Comparison of ENCODE assay signal across 8 cellular contexts in the genomic region with DNA sequence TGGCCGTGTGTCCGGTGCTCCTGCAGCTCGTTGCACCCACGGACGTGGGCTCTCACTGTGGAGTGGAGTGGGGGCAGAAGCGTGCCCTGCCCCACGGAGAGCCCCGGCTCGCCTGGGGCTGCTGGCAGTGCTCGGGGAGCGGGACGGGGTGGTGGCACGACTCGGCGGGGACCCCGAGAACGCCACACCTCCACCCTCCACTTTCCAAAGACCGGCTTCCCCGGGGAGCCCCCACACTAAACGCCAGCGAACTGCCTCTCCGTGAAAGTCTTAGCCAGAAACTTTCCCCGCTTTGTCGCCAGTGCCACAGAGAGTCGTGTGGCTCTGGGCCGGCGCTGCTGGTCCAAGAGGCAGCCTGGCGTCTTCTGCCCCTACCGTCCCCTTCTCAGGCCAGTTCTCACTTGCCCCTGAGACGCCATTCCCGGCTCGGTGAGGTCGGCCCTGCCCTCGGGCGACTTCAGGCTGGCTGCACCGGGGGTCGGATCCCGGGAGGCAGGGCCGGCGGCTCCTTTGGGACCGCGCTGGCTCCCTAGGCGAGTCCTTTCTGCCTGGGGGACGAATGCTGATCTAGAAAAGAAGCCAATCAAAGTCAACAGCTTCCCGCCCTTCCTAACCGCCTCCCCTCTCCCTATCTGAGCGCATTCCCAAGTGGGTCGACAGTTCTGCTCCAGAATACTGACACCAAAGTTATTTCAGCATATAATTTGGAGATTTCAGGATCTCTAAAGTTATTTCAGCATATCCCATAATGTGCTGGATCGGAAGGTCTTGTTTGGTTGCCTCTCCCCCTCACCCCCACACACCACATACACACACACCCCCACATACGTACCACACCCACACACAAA. TPM values are rescaled to one million over a fixed set of nuclear protein-coding genes. Genes with fewer than 3 reads are reported as not detected.
DNase-seq lines count a peak whose midpoint lies in the region; ATAC-seq lines count a peak whose summit lies in the region.

No MANE protein-coding gene starts in this region.

- peaks cover 0 to 7% (median 6%) of the 10 kb centered on the region in 7 donors for H3K9me3 Mint-ChIP-seq in CD4-positive, CD25-positive, alpha-beta regulatory T cell

- no peaks in the 10 kb centered on the region for H3K36me3 ChIP-seq in CD4-positive, CD25-positive, alpha-beta regulatory T cell (ENCODE audit: control insufficient read depth, insufficient read depth, low read length)
- H3K36me3 ChIP-seq in neuron (ENCODE audit: insufficient read depth, low read length) (no peaks in the 10 kb centered on the region), aorta (ENCODE audit: control insufficient read depth in 1 of 2, insufficient read depth in 2 of 2, low read length in 1 of 2) (no peaks in the 10 kb centered on the region)

- H3K27ac ChIP-seq in CD4-positive, CD25-positive, alpha-beta regulatory T cell (ENCODE audit: insufficient read depth, low read length, poor library complexity, severe bottlenecking) = no peak overlapping the region
- H3K27ac ChIP-seq in aorta (ENCODE audit: low read depth in 1 of 2, low read length in 2 of 2) = peak overlapping the region; percentile 48 to 73

- peak overlapping the region; percentile 100 for H2AFZ ChIP-seq in neuron (ENCODE audit: low read depth, low read length)

- peaks cover 45% of the 10 kb centered on the region for H3K27me3 ChIP-seq in CD4-positive, CD25-positive, alpha-beta regulatory T cell (ENCODE audit: control insufficient read depth, insufficient read depth, low read length)
- H3K27me3 ChIP-seq in neuron (ENCODE audit: insufficient read depth, low read length) = no peaks in the 10 kb centered on the region
- H3K27me3 ChIP-seq in aorta (ENCODE audit: control insufficient read depth in 1 of 2, insufficient read depth in 2 of 2, low read length in 1 of 2) = no peaks in the 10 kb centered on the region

- peaks cover 71% of the 10 kb centered on the region for H3K27me3 Mint-ChIP-seq in CD4-positive, CD25-positive, alpha-beta regulatory T cell

- H3K4me1 ChIP-seq in CD4-positive, CD25-positive, alpha-beta regulatory T cell (ENCODE audit: control insufficient read depth, insufficient read depth, low read length, poor library complexity, severe bottlenecking) = peaks cover 15% of the 10 kb centered on the region
- H3K4me1 ChIP-seq in neuron (ENCODE audit: insufficient read depth, low read length) (peaks cover 25% of the 10 kb centered on the region), aorta (ENCODE audit: control insufficient read depth in 1 of 2, insufficient read depth in 2 of 2, low read length in 2 of 2) (peaks cover 0 to 4% of the 10 kb centered on the region in 2 donors)

- peaks cover 6 to 37% (median 18%) of the 10 kb centered on the region in 4 donors for H3K4me1 Mint-ChIP-seq in CD4-positive, CD25-positive, alpha-beta regulatory T cell

- peak overlapping the region in 2 of 3 donors; percentile 34 to 68 for H3K27ac Mint-ChIP-seq in CD4-positive, CD25-positive, alpha-beta regulatory T cell

- 1% methylated on average over 38 to 50 of the region's 50 CpGs for WGBS in aorta, 2 donors

- H3K4me3 ChIP-seq in CD4-positive, CD25-positive, alpha-beta regulatory T cell (ENCODE audit: low read depth, low read length) = peak overlapping the region; percentile 61
- peak overlapping the region; percentile 76 for H3K4me3 ChIP-seq in neuron (ENCODE audit: low read length)
- peak overlapping the region; percentile 39 to 52 for H3K4me3 ChIP-seq in aorta (ENCODE audit: low read length in 2 of 2)

- H3K4me3 Mint-ChIP-seq in CD4-positive, CD25-positive, alpha-beta regulatory T cell = peak overlapping the region; percentile 83 to 91 (median 88)

- peak in 1 of 3 donors; percentile 18 for DNase-seq in CD4-positive, CD25-positive, alpha-beta regulatory T cell
- DNase-seq in NOMO-1 treated with dmso at 0.1 percent for 144 hours (lab: John Stamatoyannopoulos, UW; ENCODE audit: unreplicated experiment) (peak; percentile 23), germinal center (ENCODE audit: low spot score) (peak; percentile 49), aorta (peak; percentile 60 to 80)
- DNase-seq in activated T-helper 9 cell treated with anti-CD3 and anti-CD28 coated beads, Interleukin-2, amount 50 U/mL, for 16 hours (ENCODE audit: low read depth) = peak; percentile 4

- H3K9me3 ChIP-seq in CD4-positive, CD25-positive, alpha-beta regulatory T cell (ENCODE audit: control insufficient read depth in 2 of 2, low read length in 2 of 2) = no peaks in the 10 kb centered on the region
- H3K9me3 ChIP-seq in neuron (ENCODE audit: low read length) = peaks cover 3% of the 10 kb centered on the region
- no peaks in the 10 kb centered on the region for H3K9me3 ChIP-seq in aorta (ENCODE audit: control insufficient read depth, low read length)

- no peaks in the 10 kb centered on the region for H3K36me3 Mint-ChIP-seq in CD4-positive, CD25-positive, alpha-beta regulatory T cell

- intact Hi-C loops in aorta (cut with DNase I) = loop anchor here in 1 of 2 donors (5.0 kb wide), 1 partner anchor 47 kb away; no protein-coding TSS in a partner anchor

- peak; percentile 27 to 33 for ATAC-seq in CD4-positive, CD25-positive, alpha-beta regulatory T cell (ENCODE audit: low read depth in 2 of 2)
- peak; percentile 41 for ATAC-seq in GM19035 (IDR thresholded peaks at IDR 0.05; ENCODE audit: unreplicated experiment)
- ATAC-seq in HG03175 (IDR thresholded peaks at IDR 0.05; ENCODE audit: unreplicated experiment) = peak; percentile 44
- peak; percentile 76 for ATAC-seq in aorta (ENCODE audit: low FRiP score)

RNA-seq across cellular contexts. Expression of a gene that starts 2.6 kb away (rescaled TPM):
- not detected for total RNA-seq in CD4-positive, CD25-positive, alpha-beta regulatory T cell
- under 1 TPM in 3 of 4 donors, not detected in 1; 0.17 to 0.42 (median 0.31) TPM for polyA plus RNA-seq in CD4-positive, CD25-positive, alpha-beta regulatory T cell
- total RNA-seq in aorta = 1 to 10 TPM in 1 of 2 donors, under 1 TPM in 1; 0.45 to 1.7 TPM
- polyA plus RNA-seq in aorta = 1 to 10 TPM in 1 of 2 donors, under 1 TPM in 1; 0.97 to 3.1 TPM
